Comparison of ENCODE assay signal across 18 cellular contexts in genomic region chr13:49638416-49639072, GRCh38. TPM values are rescaled to one million over a fixed set of nuclear protein-coding genes. Genes with fewer than 3 reads are reported as not detected.
A peak's percentile ranks its signal among the peaks of the same experiment; 100 is the strongest.
DNase-seq lines count a peak whose midpoint lies in the region; TF ChIP-seq lines count a peak whose summit lies in the region.
"Had no signal": no experiment of that assay in that cellular context is flagged by ENCODE, and none has a peak within 500 bp of the region (broad histone marks: within the 10 kb centered on the region; RNA-seq: fewer than 3 reads in every experiment).

No MANE protein-coding gene starts in this region.

- no peak overlapping the region for H3K18ac ChIP-seq in mesenchymal stem cell (ENCODE audit: low read depth in 1 of 2, low read length in 2 of 2)

- CTCF ChIA-PET in MCF 10A (lab: Yijun Ruan, JAX), result interaction anchor here (0.6 to 0.8 kb wide), 3 partner anchors 12 to 145 kb away, joined by 3 read pairs; no protein-coding TSS in a partner anchor
- CTCF ChIA-PET in activated CD4-positive, alpha-beta memory T cell treated with anti-CD3 and anti-CD28 coated beads for 36 hours (lab: Charles Lee), result no interaction called here

- no peak overlapping the region for H2AK5ac ChIP-seq in mesenchymal stem cell (ENCODE audit: low read length, severe bottlenecking)

- H3K9ac ChIP-seq in mesenchymal stem cell (ENCODE audit: low read length), result peak overlapping the region; percentile 33
- H3K9ac ChIP-seq: BLaER1 treated with 17β-estradiol and CSF1 and Interleukin-3, amounts not matched to agents 10 nM and 100 nM had no signal

- H2AFZ ChIP-seq in mesenchymal stem cell (ENCODE audit: low read depth, low read length), result no peak overlapping the region

- POLR2A ChIA-PET in MCF 10A (lab: Yijun Ruan, JAX), result interaction anchor here (0.6 to 0.9 kb wide), 2 partner anchors 55 to 444 kb away, joined by 3 to 7 read pairs; no protein-coding TSS in a partner anchor
- POLR2A ChIA-PET in activated CD4-positive, alpha-beta memory T cell treated with anti-CD3 and anti-CD28 coated beads for 36 hours (lab: Charles Lee), result interaction anchor here (0.6 kb wide), 1 partner anchor 284 kb away, joined by 3 read pairs; no protein-coding TSS in a partner anchor

- intact Hi-C loops in MCF 10A (cut with micrococcal nuclease) (no loop called here), breast epithelium (cut with DNase I; ENCODE audit: low total_unique reads) (no loop called here)
- intact Hi-C loops in activated CD4-positive, alpha-beta memory T cell treated with anti-CD3 and anti-CD28 coated beads for 36 hours (cut with micrococcal nuclease), result no loop called here

- no peak overlapping the region for H3K14ac ChIP-seq in mesenchymal stem cell (ENCODE audit: low read length in 2 of 2)

- H3K23ac ChIP-seq in mesenchymal stem cell (ENCODE audit: low read length in 2 of 2), result no peak overlapping the region

- 68 to 80% methylated on average over 4 of the region's 4 CpGs for WGBS in esophagus, 2 donors
- 84% methylated on average over 3 of the region's 4 CpGs for WGBS in mesenchymal stem cell

- H3K4ac ChIP-seq in mesenchymal stem cell (ENCODE audit: low read depth in 1 of 2, low read length in 2 of 2), result no peak overlapping the region

- H3K36me3 ChIP-seq in breast epithelium (no peaks in the 10 kb centered on the region), esophagus (ENCODE audit: control insufficient read depth in 2 of 2, insufficient read depth in 2 of 2, low read length in 1 of 2) (no peaks in the 10 kb centered on the region), mesenchymal stem cell (ENCODE audit: control insufficient read depth in 1 of 2, insufficient read depth in 2 of 2, low read depth in 1 of 2, low read length in 2 of 2) (no peaks in the 10 kb centered on the region)
- H3K36me3 ChIP-seq: MG63, Peyer's patch had no signal

- H2BK120ac ChIP-seq in mesenchymal stem cell (ENCODE audit: low read depth, low read length), result no peak overlapping the region

- H3K4me1 ChIP-seq in breast epithelium (no peaks in the 10 kb centered on the region), esophagus (ENCODE audit: control insufficient read depth in 2 of 2, insufficient read depth in 2 of 2, low read length in 1 of 2) (peaks cover 2 to 4% of the 10 kb centered on the region in 2 donors), mesenchymal stem cell (ENCODE audit: control insufficient read depth, insufficient read depth, low read depth, low read length) (no peaks in the 10 kb centered on the region)
- H3K4me1 ChIP-seq: Peyer's patch had no signal

- no peak overlapping the region for H4K91ac ChIP-seq in mesenchymal stem cell (ENCODE audit: low read length)

- H2BK5ac ChIP-seq in mesenchymal stem cell (ENCODE audit: low read depth, low read length, poor library complexity, severe bottlenecking), result no peak overlapping the region

- no peak overlapping the region for H3K4me2 ChIP-seq in mesenchymal stem cell (ENCODE audit: low read length, poor library complexity, severe bottlenecking)

- no peak for DNase-seq in MCF 10A (ENCODE audit: unreplicated experiment)
- DNase-seq in breast epithelium (ENCODE audit: low spot score in 2 of 2), result no peak
- DNase-seq in mesenchymal stem cell, result no peak
- no peak for DNase-seq in activated CD4-positive, alpha-beta memory T cell treated with anti-CD3 and anti-CD28 coated beads for 36 hours
- DNase-seq in DMS153 treated with DMSO at 0.1 percent for 48 hours (lab: John Stamatoyannopoulos, UW; ENCODE audit: unreplicated experiment), result no peak
- DNase-seq in SIG-M5 (lab: John Stamatoyannopoulos, UW), result no peak
- no peak for DNase-seq in amygdala (lab: John Stamatoyannopoulos, UW)
- DNase-seq: 8988T, GF-D8, MG63, NCI-H1105, NCI-H1694 treated with DMSO at 0.1 percent for 48 hours, NCI-H2227 treated with DMSO at 0.1 percent for 48 hours, NCI-H524 treated with DMSO at 0.1 percent for 48 hours, Peyer's patch, Right ventricle myocardium superior had no signal

- TF ChIP-seq POLR2A in breast epithelium (IDR thresholded peaks at IDR 0.05), result no peak

- no peaks in the 10 kb centered on the region for H3K9me3 ChIP-seq in breast epithelium
- no peaks in the 10 kb centered on the region for H3K9me3 ChIP-seq in esophagus (ENCODE audit: control insufficient read depth in 2 of 2, insufficient read depth in 1 of 2, low read depth in 1 of 2, low read length in 1 of 2)
- no peaks in the 10 kb centered on the region for H3K9me3 ChIP-seq in mesenchymal stem cell (ENCODE audit: control insufficient read depth, low read length)
- H3K9me3 ChIP-seq: MG63, Peyer's patch had no signal

- H3K27ac Mint-ChIP-seq in MCF 10A (ENCODE audit: low read depth, unreplicated experiment), result peak overlapping the region; percentile 46
- H3K27ac Mint-ChIP-seq in activated CD4-positive, alpha-beta memory T cell treated with anti-CD3 and anti-CD28 coated beads for 36 hours, result no peak overlapping the region

- peaks cover 10% of the 10 kb centered on the region for H3K36me3 Mint-ChIP-seq in MCF 10A (ENCODE audit: insufficient read depth, unreplicated experiment)
- no peaks in the 10 kb centered on the region for H3K36me3 Mint-ChIP-seq in activated CD4-positive, alpha-beta memory T cell treated with anti-CD3 and anti-CD28 coated beads for 36 hours

- H3K9me3 Mint-ChIP-seq in MCF 10A (ENCODE audit: unreplicated experiment), result no peaks in the 10 kb centered on the region
- H3K9me3 Mint-ChIP-seq in activated CD4-positive, alpha-beta memory T cell treated with anti-CD3 and anti-CD28 coated beads for 36 hours, result no peaks in the 10 kb centered on the region

- BruUV-seq in MCF 10A (replicated peaks; lab: Mats Ljungman, UMichigan), result no TSS peak

- H2BK12ac ChIP-seq in mesenchymal stem cell (ENCODE audit: low read length in 2 of 2), result no peak overlapping the region

- no peak overlapping the region for H3K4me3 Mint-ChIP-seq in MCF 10A (ENCODE audit: unreplicated experiment)
- H3K4me3 Mint-ChIP-seq in activated CD4-positive, alpha-beta memory T cell treated with anti-CD3 and anti-CD28 coated beads for 36 hours, result no peak overlapping the region

- H3K27me3 Mint-ChIP-seq in MCF 10A (ENCODE audit: insufficient read depth, unreplicated experiment), result no peaks in the 10 kb centered on the region
- no peaks in the 10 kb centered on the region for H3K27me3 Mint-ChIP-seq in activated CD4-positive, alpha-beta memory T cell treated with anti-CD3 and anti-CD28 coated beads for 36 hours

- no peak overlapping the region for H3K4me3 ChIP-seq in breast epithelium
- no peak overlapping the region for H3K4me3 ChIP-seq in esophagus (ENCODE audit: low read depth in 1 of 2, low read length in 2 of 2)
- no peak overlapping the region for H3K4me3 ChIP-seq in mesenchymal stem cell (ENCODE audit: insufficient read depth in 1 of 2, low read depth in 1 of 2, low read length in 2 of 2)
- H3K4me3 ChIP-seq: BLaER1 treated with 17β-estradiol and CSF1 and Interleukin-3, amounts not matched to agents 10 nM and 100 nM; MG63; Peyer's patch had no signal

- H2BK15ac ChIP-seq in mesenchymal stem cell (ENCODE audit: low read depth, poor library complexity, severe bottlenecking), result no peak overlapping the region

- no peak overlapping the region for H4K8ac ChIP-seq in mesenchymal stem cell (ENCODE audit: low read length)

- TF ChIP-seq CTCF in MCF 10A (IDR thresholded peaks at IDR 0.05; ENCODE audit: unreplicated experiment) (no peak), breast epithelium (IDR thresholded peaks at IDR 0.05) (no peak)

- peaks cover 24% of the 10 kb centered on the region for H3K4me1 Mint-ChIP-seq in MCF 10A (ENCODE audit: insufficient read depth, unreplicated experiment)
- peaks cover 2% of the 10 kb centered on the region for H3K4me1 Mint-ChIP-seq in activated CD4-positive, alpha-beta memory T cell treated with anti-CD3 and anti-CD28 coated beads for 36 hours (ENCODE audit: low read depth)

- H3K27ac ChIP-seq in breast epithelium (no peak overlapping the region), esophagus (ENCODE audit: low read depth in 2 of 2, low read length in 1 of 2) (peak overlapping the region; percentile 63 to 79), mesenchymal stem cell (ENCODE audit: low read length, poor library complexity, severe bottlenecking) (no peak overlapping the region)
- H3K27ac ChIP-seq: Peyer's patch had no signal

- H3K27me3 ChIP-seq in breast epithelium (no peaks in the 10 kb centered on the region), esophagus (ENCODE audit: control insufficient read depth in 1 of 2, insufficient read depth in 2 of 2, low read length in 2 of 2) (no peaks in the 10 kb centered on the region), mesenchymal stem cell (ENCODE audit: control insufficient read depth in 1 of 2, insufficient read depth in 1 of 2, low read length in 2 of 2) (no peaks in the 10 kb centered on the region)
- H3K27me3 ChIP-seq: BLaER1 treated with 17β-estradiol and CSF1 and Interleukin-3, amounts not matched to agents 10 nM and 100 nM; MG63; Peyer's patch had no signal

- H3K79me1 ChIP-seq in mesenchymal stem cell (replicated peaks; ENCODE audit: low read length, poor library complexity, severe bottlenecking), result no peaks in the 10 kb centered on the region

RNA-seq across cellular contexts. Expression of gene ARL11, which starts 10.2 kb away (rescaled TPM):
- not detected in 2 replicates for total RNA-seq in MCF 10A (2022)
- 1 to 10 TPM in 2 of 3 donors, under 1 TPM in 1; 0.98 to 1.4 (median 1.3) TPM for total RNA-seq in breast epithelium
- polyA plus RNA-seq in esophagus, result 1 to 10 TPM; 1.3 to 2.0 TPM
- 0.01 TPM for polyA plus RNA-seq in mesenchymal stem cell (2013, experiment 1 of 2)
- polyA plus RNA-seq in mesenchymal stem cell (2013, experiment 2 of 2), result 0.01 TPM
- total RNA-seq in activated CD4-positive, alpha-beta memory T cell treated with anti-CD3 and anti-CD28 coated beads for 36 hours, result under 1 TPM; 0.33 to 0.34 TPM

RNA-seq across cellular contexts. Expression of gene EBPL, which starts 52.7 kb away (rescaled TPM):
- 90.1 and 121 TPM in 2 replicates for total RNA-seq in MCF 10A (2022)
- total RNA-seq in breast epithelium, result 100 to 1,000 TPM in 1 of 3 donors, 10 to 100 TPM in 2; 33.3 to 104 (median 80.1) TPM
- polyA plus RNA-seq in esophagus, result 10 to 100 TPM; 53.0 to 73.6 TPM
- polyA plus RNA-seq in mesenchymal stem cell (2013, experiment 1 of 2), result 64.8 TPM
- polyA plus RNA-seq in mesenchymal stem cell (2013, experiment 2 of 2), result 66.7 TPM
- total RNA-seq in activated CD4-positive, alpha-beta memory T cell treated with anti-CD3 and anti-CD28 coated beads for 36 hours, result 10 to 100 TPM; 36.1 to 36.2 TPM

RNA-seq across cellular contexts. Expression of gene RCBTB1, which starts 53.2 kb away (rescaled TPM):
- total RNA-seq in MCF 10A (2022), result 16.8 and 17.9 TPM in 2 replicates
- total RNA-seq in breast epithelium, result 10 to 100 TPM; 13.8 to 18.4 (median 17.9) TPM
- 1 to 10 TPM; 3.0 to 4.0 TPM for polyA plus RNA-seq in esophagus
- 13.2 TPM for polyA plus RNA-seq in mesenchymal stem cell (2013, experiment 1 of 2)
- 14.0 TPM for polyA plus RNA-seq in mesenchymal stem cell (2013, experiment 2 of 2)
- 10 to 100 TPM; 18.7 to 19.3 TPM for total RNA-seq in activated CD4-positive, alpha-beta memory T cell treated with anti-CD3 and anti-CD28 coated beads for 36 hours

Comparison
In these comparisons a context has a peak if more than half of its experiments do, and no peak if none do; other contexts are left out.
1. H3K27ac ChIP-seq: peak in esophagus (2 of 2); none in breast epithelium (0 of 2) and mesenchymal stem cell (single experiment).